Comparison of ENCODE assay signal across 24 cellular contexts in the genomic region with DNA sequence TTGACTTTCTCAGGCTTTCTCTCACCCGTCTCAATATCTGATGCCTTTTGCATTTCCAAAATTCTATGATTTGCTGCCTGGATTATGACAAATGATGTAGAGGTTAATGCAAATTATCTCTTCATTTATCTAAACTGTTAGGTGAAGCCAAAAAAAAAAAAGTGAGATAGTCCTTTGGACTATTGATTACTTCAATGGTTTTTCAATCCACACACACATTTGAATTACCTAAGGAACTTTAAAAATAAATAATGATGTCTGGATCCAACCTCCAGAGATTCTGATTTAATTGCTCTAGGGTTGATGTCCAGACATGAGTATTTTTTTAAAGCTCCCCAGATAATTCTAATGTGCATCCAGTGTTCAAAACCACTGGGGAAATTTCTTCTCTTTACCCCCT.
"Had no signal": no experiment of that assay in that cellular context is flagged by ENCODE, and none has a peak within 500 bp of the region (broad histone marks: within the 10 kb centered on the region; RNA-seq: fewer than 3 reads in every experiment).

No MANE protein-coding gene starts in this region.

- ATAC-seq: effector memory CD8-positive, alpha-beta T cell; esophagus mucosa; gastrocnemius medialis; heart right ventricle; left cardiac atrium; lower lobe of right lung; mucosa of descending colon had no signal

- H3K27ac ChIP-seq: coronary artery, dorsolateral prefrontal cortex, epithelial cell of prostate, esophagus squamous epithelium, gastrocnemius medialis, heart right ventricle, left ventricle myocardium inferior, lower lobe of right lung had no signal

- DNase-seq: dermis blood vessel endothelial cell; dorsolateral prefrontal cortex; effector CD8-positive, alpha-beta T cell; effector memory CD8-positive, alpha-beta T cell; endodermal cell; erythroblast; esophagus squamous epithelium; foreskin fibroblast; foreskin melanocyte; gastrocnemius medialis; glutamatergic neuron; head of caudate nucleus; heart right ventricle; hippocampal formation; left cardiac atrium; left ventricle myocardium inferior; lower lobe of right lung; mesenchymal stem cell; mucosa of descending colon; naive B cell had no signal

- H3K4me3 Mint-ChIP-seq: effector memory CD8-positive, alpha-beta T cell; endodermal cell; mesothelial cell of epicardium; naive B cell had no signal

- H3K36me3 Mint-ChIP-seq: mesothelial cell of epicardium had no signal

- H3K27ac Mint-ChIP-seq: effector memory CD8-positive, alpha-beta T cell; endodermal cell; mesothelial cell of epicardium; naive B cell had no signal

- H3K9me3 Mint-ChIP-seq: endodermal cell had no signal

- H3K27me3 Mint-ChIP-seq: effector memory CD8-positive, alpha-beta T cell had no signal
